In genomic region chr16:90054554-90054953, GRCh38 we compare ENCODE assay signal across 35 cellular contexts. TPM values are rescaled to one million over a fixed set of nuclear protein-coding genes. Genes with fewer than 3 reads are reported as not detected.
"Had no signal": no experiment of that assay in that cellular context is flagged by ENCODE, and none has a peak within 500 bp of the region (broad histone marks: within the 10 kb centered on the region; RNA-seq: fewer than 3 reads in every experiment).

No MANE protein-coding gene starts in this region.

- H3K4me3 ChIP-seq: colonic mucosa, gastrocnemius medialis, neural progenitor cell, smooth muscle cell, stomach, thyroid gland had no signal

- H3K27me3 ChIP-seq: colonic mucosa, gastrocnemius medialis, neural progenitor cell, thyroid gland had no signal

- DNase-seq: colonic mucosa; effector CD4-positive, alpha-beta T cell; foreskin fibroblast; gastrocnemius medialis; head of caudate nucleus; mesenchymal stem cell; midbrain; naive thymus-derived CD4-positive, alpha-beta T cell; stimulated activated CD4-positive, alpha-beta T cell treated with anti-CD3 and anti-CD28 coated beads, Interleukin-12 subunit alpha, Interleukin-12 subunit beta, amount 100 ng/mL, for 4 hours; stimulated activated CD4-positive, alpha-beta T cell treated with anti-CD3 and anti-CD28 coated beads, Interleukin-1b, Interleukin-23, amount 100 ng/mL, for 48 hours; stimulated activated CD4-positive, alpha-beta T cell treated with anti-CD3 and anti-CD28 coated beads, Interleukin-4, amount 100 ng/mL, for 1 hour; stimulated activated CD8-positive, alpha-beta memory T cell treated with anti-CD3 and anti-CD28 coated beads, Interleukin-4, amount 100 ng/mL, for 48 hours; stimulated activated naive CD4-positive, alpha-beta T cell treated with Interleukin-2 at 50 U/mL for 16 hours; stomach; thyroid gland; trophoblast cell had no signal

- H3K4me2 ChIP-seq: neural progenitor cell, smooth muscle cell had no signal

- ATAC-seq: esophagus mucosa; gastrocnemius medialis; left lobe of liver; naive thymus-derived CD4-positive, alpha-beta T cell; sciatic nerve had no signal

- H3K4me1 ChIP-seq: colonic mucosa, gastrocnemius medialis, neural progenitor cell, parathyroid adenoma, stomach, thyroid gland had no signal

- H3K9me3 ChIP-seq: colonic mucosa, gastrocnemius medialis, thyroid gland had no signal

- H3K36me3 ChIP-seq: colonic mucosa, gastrocnemius medialis, neural progenitor cell, stomach, thyroid gland had no signal

- H2AFZ ChIP-seq: neural progenitor cell, parathyroid adenoma had no signal

- FAIRE-seq: keratinocyte had no signal

- H3K79me2 ChIP-seq: parathyroid adenoma had no signal

- H3K27ac ChIP-seq: colonic mucosa, epithelial cell of prostate, gastrocnemius medialis, neural progenitor cell, parathyroid adenoma, stomach, thyroid gland had no signal

RNA-seq across cellular contexts. Expression of gene PRDM7, which starts 22.6 kb away (rescaled TPM):
- total RNA-seq: chondrocyte; colonic mucosa; dermis microvascular lymphatic vessel endothelial cell; esophagus mucosa; gastrocnemius medialis; glomerular endothelial cell; left lobe of liver; liver; lung microvascular endothelial cell; mucosa of gallbladder; naive thymus-derived CD4-positive, alpha-beta T cell; osteoblast; progenitor cell of endocrine pancreas; sciatic nerve; smooth muscle cell; stomach; subcutaneous adipose tissue; temporal lobe; thyroid gland; urinary bladder had no signal
- polyA plus RNA-seq: keratinocyte; liver; naive thymus-derived CD4-positive, alpha-beta T cell; smooth muscle cell; stomach; urinary bladder had no signal
